Comparison of ENCODE assay signal across 29 cellular contexts in the genomic region with DNA sequence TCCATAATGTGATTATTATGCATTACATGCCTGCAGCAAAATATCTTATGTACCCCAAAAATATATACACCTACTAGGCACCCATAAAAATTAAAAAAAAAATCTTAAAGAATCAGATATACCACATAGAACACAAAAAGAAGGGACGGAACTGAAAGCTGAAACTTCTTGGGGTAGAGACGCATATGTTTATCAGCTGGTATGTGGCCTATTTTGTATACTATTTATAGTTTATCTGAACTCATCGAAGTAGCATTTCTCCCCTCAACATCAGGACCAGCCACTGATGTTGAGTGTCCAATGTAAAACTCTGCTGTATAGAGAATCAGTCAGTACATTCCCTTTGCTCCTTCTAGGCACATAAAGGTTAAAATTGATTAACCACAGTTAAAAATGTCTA.
"Had no signal": no experiment of that assay in that cellular context is flagged by ENCODE, and none has a peak within 500 bp of the region (broad histone marks: within the 10 kb centered on the region; RNA-seq: fewer than 3 reads in every experiment).

No MANE protein-coding gene starts in this region.

- H3K4me3 ChIP-seq: colonic mucosa, coronary artery, dorsolateral prefrontal cortex, esophagus muscularis mucosa, esophagus squamous epithelium, gastrocnemius medialis, gastroesophageal sphincter, heart left ventricle, heart right ventricle, hepatocyte had no signal

- H3K27me3 ChIP-seq: colonic mucosa, dorsolateral prefrontal cortex, esophagus muscularis mucosa, esophagus squamous epithelium, foreskin keratinocyte, gastrocnemius medialis, gastroesophageal sphincter, heart left ventricle, heart right ventricle, hepatocyte had no signal

- ATAC-seq: effector memory CD8-positive, alpha-beta T cell; esophagus mucosa; foreskin keratinocyte; gastrocnemius medialis; gastroesophageal sphincter; heart left ventricle; heart right ventricle had no signal

- FAIRE-seq: colon, endometrium, endothelial cell of umbilical vein, frontal cortex had no signal

- H3K27ac ChIP-seq: colonic mucosa, coronary artery, dorsolateral prefrontal cortex, epithelial cell of prostate, esophagus muscularis mucosa, esophagus squamous epithelium, foreskin keratinocyte, gastrocnemius medialis, gastroesophageal sphincter, heart left ventricle, heart right ventricle, hepatocyte had no signal

- H3K4me1 ChIP-seq: colonic mucosa, esophagus muscularis mucosa, esophagus squamous epithelium, foreskin keratinocyte, gastrocnemius medialis, gastroesophageal sphincter, heart left ventricle, heart right ventricle had no signal

- H3K36me3 ChIP-seq: colonic mucosa, gastrocnemius medialis, heart left ventricle had no signal

- H2AFZ ChIP-seq: hepatocyte had no signal

- H3K4me2 ChIP-seq: hepatocyte had no signal

- DNase-seq: colonic mucosa; cortex of kidney; dermis blood vessel endothelial cell; dorsolateral prefrontal cortex; effector CD4-positive, alpha-beta T cell; effector CD8-positive, alpha-beta T cell; effector memory CD4-positive, alpha-beta T cell; effector memory CD8-positive, alpha-beta T cell; endodermal cell; erythroblast; esophagus squamous epithelium; foreskin fibroblast; foreskin keratinocyte; foreskin melanocyte; gastrocnemius medialis; glutamatergic neuron; head of caudate nucleus; heart left ventricle; heart right ventricle had no signal

- H3K79me2 ChIP-seq: hepatocyte had no signal

- H3K9me3 ChIP-seq: colonic mucosa, esophagus muscularis mucosa, esophagus squamous epithelium, gastrocnemius medialis, gastroesophageal sphincter had no signal
